In the genomic region with DNA sequence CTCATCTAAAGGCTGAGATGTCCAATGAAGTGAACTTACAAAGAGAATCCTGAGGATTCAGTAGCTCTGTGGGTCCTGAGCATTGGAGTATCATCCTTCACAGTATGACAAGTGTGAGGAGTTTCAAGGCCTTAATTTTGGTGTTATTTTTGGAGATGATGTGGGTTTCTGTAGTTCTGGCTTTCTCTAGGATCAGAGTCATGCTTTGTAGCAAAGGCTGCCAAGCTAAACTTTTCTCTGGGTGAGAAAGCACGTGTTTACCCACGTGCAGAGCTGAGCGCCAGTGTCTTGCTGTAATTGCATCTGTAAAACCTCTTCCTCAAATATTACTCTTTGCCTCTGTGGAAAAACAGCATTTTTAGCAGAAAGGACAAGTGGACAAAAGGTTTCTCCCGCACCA, we compare ENCODE assay signal across 14 cellular contexts.
DNase-seq lines count a peak whose midpoint lies in the region; ATAC-seq and TF ChIP-seq lines count a peak whose summit lies in the region.
"Had no signal": no experiment of that assay in that cellular context is flagged by ENCODE, and none has a peak within 500 bp of the region (broad histone marks: within the 10 kb centered on the region; RNA-seq: fewer than 3 reads in every experiment).

No MANE protein-coding gene starts in this region.

- H3K27me3 ChIP-seq in GM23248 (replicated peaks; ENCODE audit: insufficient read depth) (no peaks in the 10 kb centered on the region), brain microvascular endothelial cell (replicated peaks) (no peaks in the 10 kb centered on the region)

- H3F3A ChIP-seq in GM23248 (ENCODE audit: insufficient read depth) = no peaks in the 10 kb centered on the region

- ATAC-seq in left ventricle myocardium superior (peak; percentile 83), sciatic nerve (peak; percentile 97), GM21360 (IDR thresholded peaks at IDR 0.05; ENCODE audit: unreplicated experiment) (no peak)
- ATAC-seq: naive thymus-derived CD4-positive, alpha-beta T cell had no signal

- no peak overlapping the region for H3K27ac ChIP-seq in GM23248
- H3K27ac ChIP-seq in brain microvascular endothelial cell = no peak overlapping the region

- DNase-seq in GM23248 (peak; percentile 62), brain microvascular endothelial cell (peak; percentile 57), left ventricle myocardium superior (peak; percentile 59), sciatic nerve (ENCODE audit: low spot score) (peak; percentile 82), islet precursor cell (no peak), SIG-M5 treated with dmso at 0.1 percent for 504 hours (lab: John Stamatoyannopoulos, UW; ENCODE audit: unreplicated experiment) (no peak)
- DNase-seq in stimulated activated CD4-positive, alpha-beta T cell treated with anti-CD3 and anti-CD28 coated beads, Interleukin-15, amount 100 ng/mL, for 24 hours = no peak
- DNase-seq: activated naive CD4-positive, alpha-beta T cell treated with anti-CD3 and anti-CD28 coated beads, Interleukin-2, amount 50 U/mL, for 16 hours; CD4-positive, alpha-beta memory T cell; effector memory CD4-positive, alpha-beta T cell; naive thymus-derived CD4-positive, alpha-beta T cell; NCI-H187; T-helper 9 cell had no signal

- H3K4me3 ChIP-seq in GM23248 (no peak overlapping the region), brain microvascular endothelial cell (ENCODE audit: low read depth, low read length) (no peak overlapping the region)

- WGBS in GM23248 (ENCODE audit: low coverage in 1 of 2, low lambda C conversion rate in 2 of 2, missing lambda C conversion rate in 2 of 2), 2 experiments = 19 to 24% methylated on average over 4 of the region's 4 CpGs

- H3K36me3 ChIP-seq in GM23248 (ENCODE audit: low read depth) (no peaks in the 10 kb centered on the region), brain microvascular endothelial cell (replicated peaks) (no peaks in the 10 kb centered on the region)

- peaks cover 3% of the 10 kb centered on the region for H3K4me1 ChIP-seq in GM23248 (ENCODE audit: insufficient read depth)

- no peaks in the 10 kb centered on the region for H3K9me3 ChIP-seq in GM23248 (ENCODE audit: low read depth)

- TF ChIP-seq CTCF in brain microvascular endothelial cell (IDR thresholded peaks at IDR 0.05; ENCODE audit: low read depth, low read length, missing control alignments) = no peak

- no peaks in the 10 kb centered on the region for H3K9me2 ChIP-seq in GM23248 (ENCODE audit: insufficient read depth)

- H4K20me1 ChIP-seq in GM23248 (ENCODE audit: insufficient read depth) = no peaks in the 10 kb centered on the region

- no peak overlapping the region for H3K4me2 ChIP-seq in GM23248 (ENCODE audit: unreplicated experiment)

- H2AFZ ChIP-seq in GM23248 = no peak overlapping the region

- intact Hi-C loops in left ventricle myocardium superior (cut with micrococcal nuclease) (no loop called here), sciatic nerve (cut with DNase I) (no loop called here)

- in situ Hi-C loops in GM23248 (cut with MboI) = no loop called here
- in situ Hi-C loops in brain microvascular endothelial cell (cut with HindIII; ENCODE audit: low pct_ligation_motif_present, low sequenced_read_pairs) = no loop called here

- no peaks in the 10 kb centered on the region for H3K79me2 ChIP-seq in GM23248 (ENCODE audit: insufficient read depth)

- no peak overlapping the region for H3K9ac ChIP-seq in GM23248

Comparison
In these comparisons a context has a peak if more than half of its experiments do, and no peak if none do; other contexts are left out.
1. DNase-seq: peak in GM23248 (single experiment), brain microvascular endothelial cell (single experiment), left ventricle myocardium superior (single experiment) and sciatic nerve (single experiment); none in islet precursor cell (single experiment), stimulated activated CD4-positive, alpha-beta T cell treated with anti-CD3 and anti-CD28 coated beads, Interleukin-15, amount 100 ng/mL, for 24 hours (single experiment) and SIG-M5 treated with dmso at 0.1 percent for 504 hours (single experiment).